15 cellular contexts compared by ENCODE assay signal in the genomic region with DNA sequence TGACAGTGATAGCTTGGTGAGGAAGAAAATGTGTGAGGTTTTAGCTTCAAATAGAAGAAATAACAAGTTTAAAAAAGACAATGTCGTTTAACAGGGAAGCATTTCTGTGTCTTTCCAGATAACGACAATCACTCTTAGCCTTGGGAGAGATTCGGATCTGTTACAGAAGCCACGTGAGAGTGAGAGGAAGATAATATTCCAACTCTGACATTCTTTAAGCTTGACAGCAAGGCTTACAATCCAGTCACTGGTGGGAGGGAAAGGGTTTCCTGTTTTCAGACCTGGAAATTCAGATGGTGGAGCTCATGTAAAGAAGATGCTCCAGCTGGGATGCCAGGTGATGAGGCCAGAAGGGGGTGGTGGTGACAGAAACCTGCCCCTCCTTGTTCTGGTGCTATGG. TPM values are rescaled to one million over a fixed set of nuclear protein-coding genes. Genes with fewer than 3 reads are reported as not detected.
DNase-seq lines count a peak whose midpoint lies in the region; ATAC-seq, FAIRE-seq and TF ChIP-seq lines count a peak whose summit lies in the region.
"Had no signal": no experiment of that assay in that cellular context is flagged by ENCODE, and none has a peak within 500 bp of the region (broad histone marks: within the 10 kb centered on the region; RNA-seq: fewer than 3 reads in every experiment).

No MANE protein-coding gene starts in this region.

- POLR2A ChIA-PET in K562 (lab: Yijun Ruan, JAX): interaction anchor here (1.0 kb wide), 1 partner anchor 10 kb away, joined by 3 read pairs; no protein-coding TSS in a partner anchor

- no peaks in the 10 kb centered on the region; a peak in 1 of 5 replicates for H3K27me3 ChIP-seq in K562 (ENCODE audit: control insufficient read depth in 2 of 2, insufficient read depth in 2 of 2, low read length in 2 of 2)
- H3K27me3 ChIP-seq in hepatocyte: no peaks in the 10 kb centered on the region
- peaks cover 2% of the 10 kb centered on the region for H3K27me3 ChIP-seq in skeletal muscle satellite cell (ENCODE audit: control insufficient read depth, insufficient read depth, low read length)

- H3K27ac Mint-ChIP-seq in glutamatergic neuron (ENCODE audit: unreplicated experiment): no peak overlapping the region

- no peaks in the 10 kb centered on the region for H3K9me3 ChIP-seq in K562 (replicated peaks; ENCODE audit: control insufficient read depth, insufficient read depth, low read depth, low read length)
- no peaks in the 10 kb centered on the region for H3K9me3 ChIP-seq in hepatocyte (ENCODE audit: low read depth)
- H3K9me3 ChIP-seq in skeletal muscle satellite cell (replicated peaks; ENCODE audit: low read length): no peaks in the 10 kb centered on the region

- H4K20me1 ChIP-seq in K562 (replicated peaks; ENCODE audit: control insufficient read depth, insufficient read depth, low read length): no peaks in the 10 kb centered on the region
- no peaks in the 10 kb centered on the region for H4K20me1 ChIP-seq in hepatocyte (ENCODE audit: insufficient read depth, poor library complexity, severe bottlenecking)

- H3K36me3 Mint-ChIP-seq in glutamatergic neuron (ENCODE audit: unreplicated experiment): no peaks in the 10 kb centered on the region

- H3K9me1 ChIP-seq in K562 (ENCODE audit: control insufficient read depth, insufficient read depth, low read length): no peaks in the 10 kb centered on the region

- H3K36me3 ChIP-seq in K562 (ENCODE audit: control insufficient read depth, insufficient read depth, low read length) (no peaks in the 10 kb centered on the region), hepatocyte (replicated peaks; ENCODE audit: insufficient read depth, low read depth) (no peaks in the 10 kb centered on the region), skeletal muscle satellite cell (ENCODE audit: insufficient read depth, low read length) (no peaks in the 10 kb centered on the region)

- WGBS in K562 (ENCODE audit: insufficient coverage, low coverage, missing lambda C conversion rate): 0% methylated on average over 4 of the region's 4 CpGs
- WGBS in hepatocyte (ENCODE audit: low lambda C conversion rate, missing lambda C conversion rate): 22% methylated on average over 4 of the region's 4 CpGs

- DNase-seq in GM12892 (ENCODE audit: insufficient read length) (no peak), K562 (ENCODE audit: extremely low read depth in 1 of 4, low spot score in 3 of 4) (no peak), hepatocyte (ENCODE audit: low spot score) (no peak), glutamatergic neuron (no peak), NCI-H1092 treated with DMSO at 0.1 percent for 48 hours (lab: John Stamatoyannopoulos, UW) (no peak), SHP77 treated with DMSO at 0.1 percent for 48 hours (lab: John Stamatoyannopoulos, UW) (no peak)
- DNase-seq: activated CD4-positive, alpha-beta T cell treated with anti-CD3 and anti-CD28 coated beads, Interleukin-2, amount 50 U/mL, for 48 hours; activated gamma-delta T cell; DND-41; NCI-H2171; PC-9 had no signal

- peaks cover 7% of the 10 kb centered on the region for H3K4me1 Mint-ChIP-seq in glutamatergic neuron (ENCODE audit: low read depth, unreplicated experiment)

- ATAC-seq in K562 (no peak), HG02642 (IDR thresholded peaks at IDR 0.05; ENCODE audit: poor library complexity, unreplicated experiment) (no peak)

- H3K27ac ChIP-seq in K562 (ENCODE audit: extremely low read depth, low read depth, low read length) (no peak overlapping the region), hepatocyte (no peak overlapping the region)
- H3K27ac ChIP-seq: KMS-11, PC-9 had no signal

- no peak for TF ChIP-seq CTCF in K562 (IDR thresholded peaks at IDR 0.05 in 2 of 3, conservative IDR thresholded peaks at IDR 0.05 in 1 of 3; ENCODE audit: insufficient read depth in 2 of 3, low read depth in 1 of 3, low read length in 3 of 3)
- TF ChIP-seq CTCF in hepatocyte (IDR thresholded peaks at IDR 0.05; ENCODE audit: poor library complexity): no peak
- no peak for TF ChIP-seq CTCF in glutamatergic neuron (IDR thresholded peaks at IDR 0.05; ENCODE audit: partially characterized antibody, unreplicated experiment)

- intact Hi-C loops in K562 (cut with micrococcal nuclease): no loop called here

- H3K4me3 ChIP-seq in K562 (no peak overlapping the region), hepatocyte (no peak overlapping the region), skeletal muscle satellite cell (ENCODE audit: low read length) (no peak overlapping the region)
- H3K4me3 ChIP-seq: PC-9, skin epidermis had no signal

- peak overlapping the region; percentile 27; the same call in 1 of the 2 replicates for H2AFZ ChIP-seq in K562 (ENCODE audit: low read depth, low read length)
- peak overlapping the region; percentile 2 for H2AFZ ChIP-seq in hepatocyte
- H2AFZ ChIP-seq: PC-9 had no signal

- in situ Hi-C loops in K562 (cut with MboI): no loop called here

- peaks cover 2% of the 10 kb centered on the region for H3K9me3 Mint-ChIP-seq in glutamatergic neuron (ENCODE audit: unreplicated experiment)

- H3K79me2 ChIP-seq in K562 (ENCODE audit: control insufficient read depth, insufficient read depth, low read length) (no peaks in the 10 kb centered on the region), hepatocyte (no peaks in the 10 kb centered on the region)

- CTCF ChIA-PET in K562 (lab: Yijun Ruan, JAX; ENCODE audit: low intra/inter-chr PET ratio): no interaction called here

- H3K27me3 Mint-ChIP-seq in glutamatergic neuron (ENCODE audit: unreplicated experiment): no peaks in the 10 kb centered on the region

- no peak overlapping the region for H3K4me3 Mint-ChIP-seq in glutamatergic neuron (ENCODE audit: unreplicated experiment)

- TF ChIP-seq POLR2A in GM12892 (IDR thresholded peaks at IDR 0.05; ENCODE audit: low read depth, low read length) (no peak), K562 (conservative IDR thresholded peaks at IDR 0.05) (no peak)

- H3K4me1 ChIP-seq in K562 (replicated peaks in 1 of 2; ENCODE audit: control insufficient read depth in 2 of 2, insufficient read depth in 2 of 2, low read length in 2 of 2) (peaks cover 21 to 38% of the 10 kb centered on the region in 2 experiments), hepatocyte (ENCODE audit: insufficient read depth) (no peaks in the 10 kb centered on the region), skeletal muscle satellite cell (ENCODE audit: control insufficient read depth, insufficient read depth, low read length) (peaks cover 18% of the 10 kb centered on the region)

- H3K9me2 ChIP-seq in hepatocyte (replicated peaks; ENCODE audit: insufficient read depth): no peaks in the 10 kb centered on the region

- FAIRE-seq in GM12892 (lab: Jason Lieb, UNC) (peak; percentile 53), K562 (lab: Jason Lieb, UNC) (no peak)

- H3K9ac ChIP-seq in K562 (ENCODE audit: insufficient read depth in 1 of 2, low read depth in 2 of 2, low read length in 2 of 2) (peak overlapping the region in 1 of 2 experiments; percentile 79; a peak in 1 of 4 replicates), skeletal muscle satellite cell (ENCODE audit: low read depth, low read length) (peak overlapping the region; percentile 40)
- H3K9ac ChIP-seq: KMS-11 had no signal

- BruUV-seq in K562 (replicated peaks; lab: Mats Ljungman, UMichigan): no TSS peak

- TF ChIP-seq RAD21 in K562 (CRISPR knock-in tag; conservative IDR thresholded peaks at IDR 0.05 in 1 of 2, IDR thresholded peaks at IDR 0.05 in 1 of 2): no peak

- peak; percentile 49; the same call in 1 of the 2 replicates for TF ChIP-seq EP300 in K562 (IDR thresholded peaks at IDR 0.05; ENCODE audit: low read length)

- no peak overlapping the region for H3K4me2 ChIP-seq in K562 (ENCODE audit: insufficient read depth, low read length)
- H3K4me2 ChIP-seq in hepatocyte: peak overlapping the region; percentile 13
- H3K4me2 ChIP-seq in skeletal muscle satellite cell (ENCODE audit: low read length): peak overlapping the region; percentile 18
- H3K4me2 ChIP-seq: KMS-11, PC-9 had no signal

RNA-seq across cellular contexts. Expression of a gene that starts 30.8 kb away (rescaled TPM):
- polyA plus RNA-seq in GM12892 (2012; ENCODE audit: missing spikeins): 0.68 TPM
- 0.79 and 1.4 TPM in 2 replicates for total RNA-seq in K562 (2011; cell fraction: chromatin; rRNA removed; ENCODE audit: low replicate concordance)
- total RNA-seq in K562 (2011; cell fraction: nucleolus; rRNA removed): 0.79 and 0.83 TPM in 2 replicates
- total RNA-seq in K562 (2011; cell fraction: nucleoplasm; rRNA removed): 1.5 and 3.9 TPM in 2 replicates
- total RNA-seq in K562 (2014; rRNA removed) (0.24 and 0.36 TPM in 2 replicates), K562 (2014; rRNA removed; fragmentation: Illumina TruSeq; extraction: Trizol) (0.73 and 0.93 TPM in 2 replicates), K562 (2015; rRNA removed; fragmentation: Illumina TruSeq; extraction: Trizol) (0.58 and 0.64 TPM in 2 replicates), K562 (2021) (0.64 and 0.65 TPM in 2 replicates), hepatocyte (0.83 and 0.84 TPM in 2 replicates), glutamatergic neuron (ENCODE audit: unreplicated experiment) (0.81 TPM)
- polyA plus RNA-seq in K562 (2011; rRNA removed) (1.2 and 1.8 TPM in 2 replicates), K562 (2014; fragmentation: Illumina TruSeq; extraction: Trizol) (0.90 and 0.97 TPM in 2 replicates), K562 (2014; fragmentation: Nextera tagmentation; extraction: Ambion mirVana) (under 1 TPM; 0.74 to 0.79 TPM), K562 (2014; rRNA removed) (0.69 and 0.84 TPM in 2 replicates), hepatocyte (0.36 and 0.58 TPM in 2 replicates)
- 0.51 and 0.77 TPM in 2 replicates for polyA plus RNA-seq in K562 (2011; cell fraction: cytosol; rRNA removed)
- 0.65 and 0.95 TPM in 2 replicates for polyA plus RNA-seq in K562 (2011; cell fraction: nucleus; rRNA removed)
- polyA plus RNA-seq in K562 (2012): 0.39 and 1.1 TPM in 2 replicates
- polyA minus RNA-seq in K562 (2011; rRNA and poly(A)+ RNA removed): 1.0 and 1.4 TPM in 2 replicates
- 0.48 TPM in 1 of 2 replicates, not detected in the other for polyA minus RNA-seq in K562 (2011; cell fraction: cytosol; rRNA and poly(A)+ RNA removed)
- polyA minus RNA-seq in K562 (2011; cell fraction: nucleus; rRNA and poly(A)+ RNA removed): 0.78 and 0.81 TPM in 2 replicates
- total RNA-seq in skeletal muscle satellite cell (2012; rRNA removed): 0.44 and 0.51 TPM in 2 replicates

RNA-seq across cellular contexts. Expression of a gene that starts 31.1 kb away (rescaled TPM):
- 1.9 TPM for polyA plus RNA-seq in GM12892 (2012; ENCODE audit: missing spikeins)
- total RNA-seq in K562 (2011; cell fraction: chromatin; rRNA removed; ENCODE audit: low replicate concordance): 0.81 and 1.8 TPM in 2 replicates
- total RNA-seq in K562 (2011; cell fraction: nucleolus; rRNA removed): 0.26 and 0.33 TPM in 2 replicates
- total RNA-seq in K562 (2011; cell fraction: nucleoplasm; rRNA removed): 0.46 and 0.81 TPM in 2 replicates
- total RNA-seq in K562 (2014; rRNA removed): 0.32 and 1.3 TPM in 2 replicates
- total RNA-seq in K562 (2014; rRNA removed; fragmentation: Illumina TruSeq; extraction: Trizol): 0.84 and 1.1 TPM in 2 replicates
- total RNA-seq in K562 (2015; rRNA removed; fragmentation: Illumina TruSeq; extraction: Trizol): 0.90 and 1.1 TPM in 2 replicates
- total RNA-seq in K562 (2021): 0.67 and 0.71 TPM in 2 replicates
- 0.34 and 0.72 TPM in 2 replicates for polyA plus RNA-seq in K562 (2011; rRNA removed)
- polyA plus RNA-seq in K562 (2011; cell fraction: cytosol; rRNA removed): 0.13 and 0.30 TPM in 2 replicates
- 0.41 and 0.45 TPM in 2 replicates for polyA plus RNA-seq in K562 (2011; cell fraction: nucleus; rRNA removed)
- polyA plus RNA-seq in K562 (2012): 0.77 and 1.8 TPM in 2 replicates
- polyA plus RNA-seq in K562 (2014; fragmentation: Illumina TruSeq; extraction: Trizol): 0.51 and 0.77 TPM in 2 replicates
- polyA plus RNA-seq in K562 (2014; fragmentation: Nextera tagmentation; extraction: Ambion mirVana): under 1 TPM; 0.07 to 0.15 TPM
- polyA plus RNA-seq in K562 (2014; rRNA removed): 0.45 TPM in 2 replicates
- 1.5 and 2.2 TPM in 2 replicates for polyA minus RNA-seq in K562 (2011; rRNA and poly(A)+ RNA removed)
- 0.46 and 0.76 TPM in 2 replicates for polyA minus RNA-seq in K562 (2011; cell fraction: cytosol; rRNA and poly(A)+ RNA removed)
- 1.2 and 1.3 TPM in 2 replicates for polyA minus RNA-seq in K562 (2011; cell fraction: nucleus; rRNA and poly(A)+ RNA removed)
- total RNA-seq in hepatocyte: 4.9 and 5.0 TPM in 2 replicates
- polyA plus RNA-seq in hepatocyte: 1.5 TPM in 2 replicates
- total RNA-seq in skeletal muscle satellite cell (2012; rRNA removed): 3.3 TPM in 2 replicates
- 4.4 TPM for total RNA-seq in glutamatergic neuron (ENCODE audit: unreplicated experiment)
